In the genomic region with DNA sequence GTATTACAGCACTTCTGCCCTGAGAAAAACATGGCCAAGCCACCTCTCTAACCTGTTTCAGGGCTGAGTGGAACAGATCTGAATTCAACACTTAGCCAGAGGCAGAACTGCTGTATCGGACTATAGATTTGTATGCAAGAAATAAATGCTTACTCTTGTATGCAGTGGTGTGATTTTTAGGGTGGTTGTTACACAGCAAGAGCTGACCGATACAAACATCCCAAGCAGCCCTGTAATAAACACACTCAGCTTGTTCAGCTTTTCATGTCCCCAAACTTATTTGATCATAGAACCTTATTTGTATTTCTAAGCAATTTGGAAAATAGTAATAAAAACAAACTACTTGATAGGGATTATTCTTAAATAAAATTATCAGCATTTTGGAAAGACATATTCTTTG, we compare ENCODE assay signal across 29 cellular contexts.
"Had no signal": no experiment of that assay in that cellular context is flagged by ENCODE, and none has a peak within 500 bp of the region (broad histone marks: within the 10 kb centered on the region; RNA-seq: fewer than 3 reads in every experiment).

No MANE protein-coding gene starts in this region.

- H3K4me3 ChIP-seq: ascending aorta, cardiac muscle cell had no signal

- H3K4me1 ChIP-seq: ascending aorta had no signal

- ATAC-seq: activated CD8-positive, alpha-beta T cell treated with anti-CD3 and anti-CD28 coated beads for 36 hours; activated naive CD8-positive, alpha-beta T cell treated with anti-CD3 and anti-CD28 coated beads, Interleukin-2, amount 50 U/mL, for 24 hours had no signal

- H3K27ac ChIP-seq: ascending aorta, cardiac muscle cell, VCaP had no signal

- H3K27me3 ChIP-seq: ascending aorta, cardiac muscle cell had no signal

- H3K36me3 ChIP-seq: ascending aorta, cardiac muscle cell had no signal

- DNase-seq: activated B cell treated with CpG ODN at 0.5 μM for 24 hours; activated CD4-positive, alpha-beta memory T cell treated with anti-CD3 and anti-CD28 coated beads for 36 hours; activated CD4-positive, alpha-beta T cell treated with anti-CD3 and anti-CD28 coated beads for 4 hours; activated CD4-positive, alpha-beta T cell treated with anti-CD3 and anti-CD28 coated beads, Interleukin-2, amount 10 ng/mL, durations not matched to agents 24 days and 14 days; activated CD4-positive, alpha-beta T cell treated with anti-CD3 and anti-CD28 coated beads, Interleukin-2, amount 50 U/mL, for 1 hour; activated CD4-positive, alpha-beta T cell treated with anti-CD3 and anti-CD28 coated beads, Interleukin-2, amount 50 U/mL, for 4 hours; activated CD4-positive, CD25-positive, alpha-beta regulatory T cell treated with anti-CD3 and anti-CD28 coated beads, Interleukin-2, amount 50 U/mL, for 72 hours; activated CD8-positive, alpha-beta memory T cell treated with anti-CD3 and anti-CD28 coated beads, Interleukin-2, amount 50 U/mL, for 48 hours; activated CD8-positive, alpha-beta T cell treated with anti-CD3 and anti-CD28 coated beads for 36 hours; activated effector memory CD4-positive, alpha-beta T cell treated with Interleukin-2 at 50 U/mL for 16 hours; activated gamma-delta T cell; activated naive CD4-positive, alpha-beta T cell treated with anti-CD3 and anti-CD28 coated beads, Interleukin-2, amount 10 ng/mL, durations not matched to agents 7 days and 5 days; activated naive CD4-positive, alpha-beta T cell treated with Interleukin-2 at 50 U/mL for 16 hours; activated naive CD8-positive, alpha-beta T cell treated with anti-CD3 and anti-CD28 coated beads, Interleukin-2, amount 10 ng/mL, durations not matched to agents 7 days and 5 days; activated naive CD8-positive, alpha-beta T cell treated with anti-CD3 and anti-CD28 coated beads, Interleukin-2, amount 50 U/mL, for 24 hours; activated T-cell treated with anti-CD3 and anti-CD28 coated beads, Interleukin-2, amount 50 U/mL, for 24 hours; activated T-cell treated with anti-CD3 and anti-CD28 coated beads, Interleukin-2, amount 50 U/mL, for 48 hours; amygdala; anterior cingulate cortex; caudate nucleus; cerebellar nuclear complex; T-helper 1 cell; T-helper 2 cell; T-helper 9 cell had no signal

- FAIRE-seq: bronchial epithelial cell, TTC549 had no signal

- H3K9me3 ChIP-seq: ascending aorta had no signal
